22 cellular contexts compared by ENCODE assay signal in genomic region chr17:58920773-58921172, GRCh38.
DNase-seq lines count a peak whose midpoint lies in the region; ATAC-seq, FAIRE-seq and TF ChIP-seq lines count a peak whose summit lies in the region.
"Had no signal": no experiment of that assay in that cellular context is flagged by ENCODE, and none has a peak within 500 bp of the region (broad histone marks: within the 10 kb centered on the region; RNA-seq: fewer than 3 reads in every experiment).

No MANE protein-coding gene starts in this region.

- no peaks in the 10 kb centered on the region for H3K36me3 ChIP-seq in GM06990 (ENCODE audit: control insufficient read depth, insufficient read depth, low read length)

- ATAC-seq in HG03354 (IDR thresholded peaks at IDR 0.05; ENCODE audit: poor library complexity, severe bottlenecking, unreplicated experiment) (no peak), T-helper 17 cell (no peak)
- ATAC-seq: CD8-positive, alpha-beta T cell; PC-3 had no signal

- no peak overlapping the region for H3K4me3 ChIP-seq in GM06990 (replicated peaks; ENCODE audit: low read depth, low read length)

- no peaks in the 10 kb centered on the region for H3K9me3 ChIP-seq in T-helper 17 cell (ENCODE audit: control insufficient read depth, low read length, poor library complexity, severe bottlenecking)

- H3K36me3 Mint-ChIP-seq in neural crest cell (ENCODE audit: low read depth) (no peaks in the 10 kb centered on the region), T-helper 17 cell (ENCODE audit: low read depth) (no peaks in the 10 kb centered on the region)
- H3K36me3 Mint-ChIP-seq in activated T-helper 1 cell treated with anti-CD3 and anti-CD28 coated beads, Interleukin-12 subunit alpha, Interleukin-12 subunit beta, Interleukin-2, Interleukin-4 antibody, amounts not matched to agents 30 ng/mL and 10 ng/mL and 1 ng/mL, durations not matched to agents 14 hours and 24 hours and 36 hours (ENCODE audit: low read depth), result no peaks in the 10 kb centered on the region
- H3K36me3 Mint-ChIP-seq: CD8-positive, alpha-beta T cell had no signal

- in situ Hi-C loops in GM13977 (cut with MboI; ENCODE audit: low pct_unique_long_range_greater_than_20kb, low sequenced_read_pairs, unreplicated experiment), result no loop called here

- peak; percentile 27 for FAIRE-seq in H54 (lab: Jason Lieb, UNC)

- H3K27me3 Mint-ChIP-seq in neural crest cell (ENCODE audit: low read depth) (no peaks in the 10 kb centered on the region), T-helper 17 cell (peaks cover 24% of the 10 kb centered on the region)
- peaks cover 3% of the 10 kb centered on the region for H3K27me3 Mint-ChIP-seq in activated T-helper 1 cell treated with anti-CD3 and anti-CD28 coated beads, Interleukin-12 subunit alpha, Interleukin-12 subunit beta, Interleukin-2, Interleukin-4 antibody, amounts not matched to agents 30 ng/mL and 10 ng/mL and 1 ng/mL, durations not matched to agents 14 hours and 24 hours and 36 hours (ENCODE audit: insufficient read depth)
- H3K27me3 Mint-ChIP-seq: IgD-negative memory B cell had no signal

- TF ChIP-seq CTCF in GM06990 (IDR thresholded peaks at IDR 0.05; ENCODE audit: insufficient read depth, low read length, poor library complexity, severe bottlenecking), result no peak
- no peak for TF ChIP-seq CTCF in GM13977 (IDR thresholded peaks at IDR 0.05; ENCODE audit: extremely low read depth, insufficient read depth, missing control alignments)
- TF ChIP-seq CTCF in neural crest cell (conservative IDR thresholded peaks at IDR 0.05), result no peak

- H3K4me3 Mint-ChIP-seq in neural crest cell, result no peak overlapping the region
- no peak overlapping the region for H3K4me3 Mint-ChIP-seq in activated T-helper 1 cell treated with anti-CD3 and anti-CD28 coated beads, Interleukin-12 subunit alpha, Interleukin-12 subunit beta, Interleukin-2, Interleukin-4 antibody, amounts not matched to agents 30 ng/mL and 10 ng/mL and 1 ng/mL, durations not matched to agents 14 hours and 24 hours and 36 hours
- no peak overlapping the region for H3K4me3 Mint-ChIP-seq in T-helper 17 cell
- H3K4me3 Mint-ChIP-seq: CD8-positive, alpha-beta T cell; T-helper 1 cell treated with Interleukin-12 subunit alpha and Interleukin-12 subunit beta and Interleukin-4 antibody, amounts not matched to agents 30 μg/mL and 1 μg/mL, for 36 hours had no signal

- TF ChIP-seq POLR2A in H54 (IDR thresholded peaks at IDR 0.05; ENCODE audit: low read depth, low read length), result no peak

- H3K27me3 ChIP-seq in GM06990 (replicated peaks; ENCODE audit: control insufficient read depth, insufficient read depth, low read length), result no peaks in the 10 kb centered on the region

- peaks cover 8% of the 10 kb centered on the region for H3K4me1 Mint-ChIP-seq in neural crest cell
- peaks cover 6% of the 10 kb centered on the region for H3K4me1 Mint-ChIP-seq in activated T-helper 1 cell treated with anti-CD3 and anti-CD28 coated beads, Interleukin-12 subunit alpha, Interleukin-12 subunit beta, Interleukin-2, Interleukin-4 antibody, amounts not matched to agents 30 ng/mL and 10 ng/mL and 1 ng/mL, durations not matched to agents 14 hours and 24 hours and 36 hours (ENCODE audit: low read depth)
- peaks cover 4% of the 10 kb centered on the region for H3K4me1 Mint-ChIP-seq in T-helper 17 cell

- no peaks in the 10 kb centered on the region for H3K9me3 Mint-ChIP-seq in neural crest cell
- H3K9me3 Mint-ChIP-seq in activated T-helper 1 cell treated with anti-CD3 and anti-CD28 coated beads, Interleukin-12 subunit alpha, Interleukin-12 subunit beta, Interleukin-2, Interleukin-4 antibody, amounts not matched to agents 30 ng/mL and 10 ng/mL and 1 ng/mL, durations not matched to agents 14 hours and 24 hours and 36 hours, result no peaks in the 10 kb centered on the region
- H3K9me3 Mint-ChIP-seq: CD8-positive, alpha-beta T cell; IgD-negative memory B cell; T-helper 1 cell treated with Interleukin-12 subunit alpha and Interleukin-12 subunit beta and Interleukin-4 antibody, amounts not matched to agents 30 μg/mL and 1 μg/mL, for 36 hours had no signal

- intact Hi-C loops in activated T-helper 1 cell treated with anti-CD3 and anti-CD28 coated beads, Interleukin-12 subunit alpha, Interleukin-12 subunit beta, Interleukin-2, Interleukin-4 antibody, amounts not matched to agents 30 ng/mL and 10 ng/mL and 1 ng/mL, durations not matched to agents 14 hours and 24 hours and 36 hours (cut with micrococcal nuclease), result no loop called here

- H3K27ac Mint-ChIP-seq in neural crest cell (ENCODE audit: unreplicated experiment), result peak overlapping the region; percentile 47
- H3K27ac Mint-ChIP-seq in activated T-helper 1 cell treated with anti-CD3 and anti-CD28 coated beads, Interleukin-12 subunit alpha, Interleukin-12 subunit beta, Interleukin-2, Interleukin-4 antibody, amounts not matched to agents 30 ng/mL and 10 ng/mL and 1 ng/mL, durations not matched to agents 14 hours and 24 hours and 36 hours, result no peak overlapping the region
- H3K27ac Mint-ChIP-seq in T-helper 17 cell, result no peak overlapping the region
- H3K27ac Mint-ChIP-seq: CD8-positive, alpha-beta T cell; IgD-negative memory B cell; T-helper 1 cell treated with Interleukin-12 subunit alpha and Interleukin-12 subunit beta and Interleukin-4 antibody, amounts not matched to agents 30 μg/mL and 1 μg/mL, for 36 hours had no signal

- DNase-seq in GM06990 (ENCODE audit: extremely low read depth, insufficient read length) (peak; percentile 26), GM13977 (ENCODE audit: low spot score) (peak; percentile 26), H54 (ENCODE audit: insufficient read length, low spot score) (no peak), neural crest cell (ENCODE audit: low read depth, low spot score) (no peak), T-helper 17 cell (no peak)
- DNase-seq in activated T-helper 1 cell treated with anti-CD3 and anti-CD28 coated beads, Interleukin-12 subunit alpha, Interleukin-12 subunit beta, Interleukin-2, Interleukin-4 antibody, amounts not matched to agents 30 ng/mL and 10 ng/mL and 1 ng/mL, durations not matched to agents 14 hours and 24 hours and 36 hours (ENCODE audit: low spot score), result no peak
- DNase-seq: 8988T; AML-193; C1 segment of cervical spinal cord; CD8-positive, alpha-beta T cell; DMS153; GOT3; MV-4-11; NCI-H1694; NCI-H2081; NCI-H446; NCI-H526 treated with DMSO at 0.1 percent for 48 hours; PC-3; Right ventricle myocardium superior had no signal

Comparison
In these comparisons a context has a peak if more than half of its experiments do, and no peak if none do; other contexts are left out.
1. DNase-seq: peak in GM06990 (single experiment) and GM13977 (single experiment); none in H54 (single experiment), neural crest cell (single experiment), activated T-helper 1 cell treated with anti-CD3 and anti-CD28 coated beads, Interleukin-12 subunit alpha, Interleukin-12 subunit beta, Interleukin-2, Interleukin-4 antibody, amounts not matched to agents 30 ng/mL and 10 ng/mL and 1 ng/mL, durations not matched to agents 14 hours and 24 hours and 36 hours (single experiment) and T-helper 17 cell (0 of 3).